Comparison of ENCODE assay signal across 11 cellular contexts in the genomic region with DNA sequence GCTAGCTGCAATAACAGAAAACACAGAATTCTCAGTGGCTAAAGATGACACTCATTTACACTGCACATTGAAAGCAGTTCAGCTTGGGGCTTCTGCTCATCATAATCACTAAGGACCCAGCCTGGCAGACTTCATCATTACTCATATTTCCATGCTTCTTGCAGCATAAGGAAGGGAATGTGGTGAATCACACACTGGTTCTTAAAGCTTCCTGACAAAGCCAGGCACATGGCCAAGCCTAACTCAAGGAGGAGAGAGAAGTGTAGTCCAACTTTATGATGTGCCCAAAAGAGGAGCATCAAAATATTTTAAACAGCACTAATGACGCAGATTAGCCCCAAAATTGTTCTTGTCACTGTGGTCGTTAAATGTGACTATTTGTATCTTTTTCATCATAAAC.
DNase-seq lines count a peak whose midpoint lies in the region; ATAC-seq, FAIRE-seq and TF ChIP-seq lines count a peak whose summit lies in the region.
"Had no signal": no experiment of that assay in that cellular context is flagged by ENCODE, and none has a peak within 500 bp of the region (broad histone marks: within the 10 kb centered on the region; RNA-seq: fewer than 3 reads in every experiment).

No MANE protein-coding gene starts in this region.

- FAIRE-seq in HTR-8/SVneo (lab: Jason Lieb, UNC) = peak; percentile 52

- H3K27ac ChIP-seq in AG04450 (ENCODE audit: low read depth, low read length) (no peak overlapping the region), lung (ENCODE audit: low read depth in 1 of 2, low read length in 1 of 2) (no peak overlapping the region)

- H3K36me3 Mint-ChIP-seq in brain = no peaks in the 10 kb centered on the region

- DNase-seq in AG04450 (ENCODE audit: low read depth, low spot score) (peak; percentile 74), HTR-8/SVneo (ENCODE audit: insufficient read length, low spot score) (peak; percentile 37), lung (ENCODE audit: low spot score) (peak; percentile 36), HuH-7 (ENCODE audit: low spot score) (no peak)
- no peak for DNase-seq in activated CD4-positive, CD25-positive, alpha-beta regulatory T cell (lab: John Stamatoyannopoulos, UW)
- DNase-seq: effector memory CD8-positive, alpha-beta T cell; NCI-H1105 had no signal

- no peaks in the 10 kb centered on the region for H3K4me1 ChIP-seq in lung (ENCODE audit: control insufficient read depth in 2 of 2, insufficient read depth in 2 of 2, low read length in 2 of 2)

- H3K4me3 ChIP-seq in AG04450 (ENCODE audit: low read depth, low read length) (no peak overlapping the region), lung (no peak overlapping the region)

- TF ChIP-seq CTCF in AG04450 (IDR thresholded peaks at IDR 0.05; ENCODE audit: low read depth, low read length) (no peak), brain (conservative IDR thresholded peaks at IDR 0.05) (no peak), lung (IDR thresholded peaks at IDR 0.05; ENCODE audit: control extremely low read depth, extremely low read depth) (no peak)

- H3K9me3 ChIP-seq in AG04450 (ENCODE audit: control insufficient read depth, insufficient read depth, low read length) (no peaks in the 10 kb centered on the region), lung (ENCODE audit: control insufficient read depth in 2 of 2, insufficient read depth in 1 of 2, low read length in 1 of 2) (no peaks in the 10 kb centered on the region)

- no peaks in the 10 kb centered on the region for H3K27me3 ChIP-seq in AG04450 (ENCODE audit: control insufficient read depth, insufficient read depth, low read length)
- H3K27me3 ChIP-seq in lung (ENCODE audit: control insufficient read depth, insufficient read depth) = no peaks in the 10 kb centered on the region

- H3K9me3 Mint-ChIP-seq in brain = no peaks in the 10 kb centered on the region
- H3K9me3 Mint-ChIP-seq: effector memory CD8-positive, alpha-beta T cell; nephron had no signal

- H3K4me1 Mint-ChIP-seq in brain = peaks cover 7% of the 10 kb centered on the region
- H3K4me1 Mint-ChIP-seq: nephron had no signal

- CTCF ChIA-PET in AG04450 (lab: Charles Lee) = no interaction called here

- 37 to 45% methylated on average over 2 of the region's 2 CpGs for WGBS in lung, 2 donors

- H3K27ac Mint-ChIP-seq in brain = peak overlapping the region in 3 of 5 experiments; percentile 29 to 66 (median 42)
- H3K27ac Mint-ChIP-seq: effector memory CD8-positive, alpha-beta T cell; nephron had no signal

- H3K27me3 Mint-ChIP-seq in brain = no peaks in the 10 kb centered on the region
- H3K27me3 Mint-ChIP-seq: effector memory CD8-positive, alpha-beta T cell had no signal

- H3K36me3 ChIP-seq in lung (ENCODE audit: control insufficient read depth in 2 of 2, insufficient read depth in 2 of 2, low read length in 2 of 2) = no peaks in the 10 kb centered on the region

- POLR2A ChIA-PET in AG04450 (lab: Yijun Ruan, JAX) = no interaction called here

- ATAC-seq in lung (ENCODE audit: insufficient read depth, low FRiP score) (peak; percentile 80), GM21737 (IDR thresholded peaks at IDR 0.05; ENCODE audit: unreplicated experiment) (no peak), HG02981 (IDR thresholded peaks at IDR 0.05; ENCODE audit: unreplicated experiment) (no peak)
- ATAC-seq: effector memory CD8-positive, alpha-beta T cell had no signal

- H3K4me3 Mint-ChIP-seq in brain = no peak overlapping the region
- H3K4me3 Mint-ChIP-seq: effector memory CD8-positive, alpha-beta T cell; nephron had no signal

Comparison
In these comparisons a context has a peak if more than half of its experiments do, and no peak if none do; other contexts are left out.
1. DNase-seq: peak in AG04450 (single experiment), HTR-8/SVneo (single experiment) and lung (single experiment); none in activated CD4-positive, CD25-positive, alpha-beta regulatory T cell (0 of 4) and HuH-7 (single experiment).